ENCODE assay signal across 1 cellular context in genomic region chr1:51189421-51190073, GRCh38.
A peak's percentile ranks its signal among the peaks of the same experiment; 100 is the strongest.
TF ChIP-seq lines count a peak whose summit lies in the region.

No MANE protein-coding gene starts in this region.

TF ChIP-seq in HepG2, 621 proteins besides CTCF, POLR2A, EP300 and RAD21 (continued from another document):
- TF ChIP-seq, protein P1, sequence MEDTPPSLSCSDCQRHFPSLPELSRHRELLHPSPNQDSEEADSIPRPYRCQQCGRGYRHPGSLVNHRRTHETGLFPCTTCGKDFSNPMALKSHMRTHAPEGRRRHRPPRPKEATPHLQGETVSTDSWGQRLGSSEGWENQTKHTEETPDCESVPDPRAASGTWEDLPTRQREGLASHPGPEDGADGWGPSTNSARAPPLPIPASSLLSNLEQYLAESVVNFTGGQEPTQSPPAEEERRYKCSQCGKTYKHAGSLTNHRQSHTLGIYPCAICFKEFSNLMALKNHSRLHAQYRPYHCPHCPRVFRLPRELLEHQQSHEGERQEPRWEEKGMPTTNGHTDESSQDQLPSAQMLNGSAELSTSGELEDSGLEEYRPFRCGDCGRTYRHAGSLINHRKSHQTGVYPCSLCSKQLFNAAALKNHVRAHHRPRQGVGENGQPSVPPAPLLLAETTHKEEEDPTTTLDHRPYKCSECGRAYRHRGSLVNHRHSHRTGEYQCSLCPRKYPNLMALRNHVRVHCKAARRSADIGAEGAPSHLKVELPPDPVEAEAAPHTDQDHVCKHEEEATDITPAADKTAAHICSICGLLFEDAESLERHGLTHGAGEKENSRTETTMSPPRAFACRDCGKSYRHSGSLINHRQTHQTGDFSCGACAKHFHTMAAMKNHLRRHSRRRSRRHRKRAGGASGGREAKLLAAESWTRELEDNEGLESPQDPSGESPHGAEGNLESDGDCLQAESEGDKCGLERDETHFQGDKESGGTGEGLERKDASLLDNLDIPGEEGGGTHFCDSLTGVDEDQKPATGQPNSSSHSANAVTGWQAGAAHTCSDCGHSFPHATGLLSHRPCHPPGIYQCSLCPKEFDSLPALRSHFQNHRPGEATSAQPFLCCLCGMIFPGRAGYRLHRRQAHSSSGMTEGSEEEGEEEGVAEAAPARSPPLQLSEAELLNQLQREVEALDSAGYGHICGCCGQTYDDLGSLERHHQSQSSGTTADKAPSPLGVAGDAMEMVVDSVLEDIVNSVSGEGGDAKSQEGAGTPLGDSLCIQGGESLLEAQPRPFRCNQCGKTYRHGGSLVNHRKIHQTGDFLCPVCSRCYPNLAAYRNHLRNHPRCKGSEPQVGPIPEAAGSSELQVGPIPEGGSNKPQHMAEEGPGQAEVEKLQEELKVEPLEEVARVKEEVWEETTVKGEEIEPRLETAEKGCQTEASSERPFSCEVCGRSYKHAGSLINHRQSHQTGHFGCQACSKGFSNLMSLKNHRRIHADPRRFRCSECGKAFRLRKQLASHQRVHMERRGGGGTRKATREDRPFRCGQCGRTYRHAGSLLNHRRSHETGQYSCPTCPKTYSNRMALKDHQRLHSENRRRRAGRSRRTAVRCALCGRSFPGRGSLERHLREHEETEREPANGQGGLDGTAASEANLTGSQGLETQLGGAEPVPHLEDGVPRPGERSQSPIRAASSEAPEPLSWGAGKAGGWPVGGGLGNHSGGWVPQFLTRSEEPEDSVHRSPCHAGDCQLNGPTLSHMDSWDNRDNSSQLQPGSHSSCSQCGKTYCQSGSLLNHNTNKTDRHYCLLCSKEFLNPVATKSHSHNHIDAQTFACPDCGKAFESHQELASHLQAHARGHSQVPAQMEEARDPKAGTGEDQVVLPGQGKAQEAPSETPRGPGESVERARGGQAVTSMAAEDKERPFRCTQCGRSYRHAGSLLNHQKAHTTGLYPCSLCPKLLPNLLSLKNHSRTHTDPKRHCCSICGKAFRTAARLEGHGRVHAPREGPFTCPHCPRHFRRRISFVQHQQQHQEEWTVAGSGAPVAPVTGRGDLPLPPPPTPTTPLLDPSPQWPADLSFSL (CRISPR knock-in tag; IDR thresholded peaks at IDR 0.05), result no peak
- TF ChIP-seq RXRB (CRISPR knock-in tag; IDR thresholded peaks at IDR 0.05; ENCODE audit: borderline replicate concordance) (0 out of 2 replicates have a peak, but pooled peaks have one; percentile 9), REPIN1 (CRISPR knock-in tag; IDR thresholded peaks at IDR 0.05; ENCODE audit: borderline replicate concordance, low read depth) (no peak), TGIF2 (CRISPR knock-in tag; IDR thresholded peaks at IDR 0.05) (no peak), ZNF607 (CRISPR knock-in tag; IDR thresholded peaks at IDR 0.05; ENCODE audit: borderline replicate concordance) (no peak), ZNF709 (CRISPR knock-in tag; IDR thresholded peaks at IDR 0.05) (no peak), PBX2 (CRISPR knock-in tag; IDR thresholded peaks at IDR 0.05) (no peak)
